Comparison of ENCODE assay signal across 21 cellular contexts in genomic region chr4:173153445-173153844, GRCh38. TPM values are rescaled to one million over a fixed set of nuclear protein-coding genes. Genes with fewer than 3 reads are reported as not detected.
A peak's percentile ranks its signal among the peaks of the same experiment; 100 is the strongest.
DNase-seq lines count a peak whose midpoint lies in the region; ATAC-seq, FAIRE-seq and TF ChIP-seq lines count a peak whose summit lies in the region.
"Had no signal": no experiment of that assay in that cellular context is flagged by ENCODE, and none has a peak within 500 bp of the region (broad histone marks: within the 10 kb centered on the region; RNA-seq: fewer than 3 reads in every experiment).

No MANE protein-coding gene starts in this region.

- peak; percentile 60 for ATAC-seq in GM18909 (IDR thresholded peaks at IDR 0.05; ENCODE audit: poor library complexity, unreplicated experiment)
- ATAC-seq in activated T-cell treated with anti-CD3 and anti-CD28 coated beads, Interleukin-2, amount 50 U/mL, for 72 hours (replicated peaks in 1 of 2) = no peak
- ATAC-seq in activated CD4-positive, alpha-beta T cell treated with anti-CD3 and anti-CD28 coated beads for 36 hours = no peak

- no peaks in the 10 kb centered on the region for H3K9me3 ChIP-seq in kidney (ENCODE audit: control insufficient read depth in 1 of 2, low read length in 2 of 2)
- H3K9me3 ChIP-seq: BE2C had no signal

- H3K4me3 Mint-ChIP-seq in activated T-cell treated with anti-CD3 and anti-CD28 coated beads, Interleukin-2, amount 50 U/mL, for 72 hours = no peak overlapping the region
- no peak overlapping the region for H3K4me3 Mint-ChIP-seq in activated CD4-positive, alpha-beta T cell treated with anti-CD3 and anti-CD28 coated beads for 36 hours
- H3K4me3 Mint-ChIP-seq: CD4-positive, CD25-positive, alpha-beta regulatory T cell; CD8-positive, alpha-beta memory T cell; H9 had no signal

- H3K36me3 Mint-ChIP-seq in activated T-cell treated with anti-CD3 and anti-CD28 coated beads, Interleukin-2, amount 50 U/mL, for 72 hours (ENCODE audit: insufficient read depth in 2 of 2) = no peaks in the 10 kb centered on the region
- H3K36me3 Mint-ChIP-seq in activated CD4-positive, alpha-beta T cell treated with anti-CD3 and anti-CD28 coated beads for 36 hours (ENCODE audit: low read depth) = no peaks in the 10 kb centered on the region
- H3K36me3 Mint-ChIP-seq: CD4-positive, CD25-positive, alpha-beta regulatory T cell; CD8-positive, alpha-beta memory T cell had no signal

- no peaks in the 10 kb centered on the region for H3K4me1 ChIP-seq in kidney (ENCODE audit: control insufficient read depth in 1 of 2, insufficient read depth in 1 of 2, low read depth in 1 of 2, low read length in 2 of 2)
- H3K4me1 ChIP-seq: BE2C had no signal

- CTCF ChIA-PET in activated CD4-positive, alpha-beta T cell treated with anti-CD3 and anti-CD28 coated beads for 36 hours (lab: Charles Lee) = no interaction called here

- H3K27ac Mint-ChIP-seq in activated T-cell treated with anti-CD3 and anti-CD28 coated beads, Interleukin-2, amount 50 U/mL, for 72 hours = no peak overlapping the region
- H3K27ac Mint-ChIP-seq in activated CD4-positive, alpha-beta T cell treated with anti-CD3 and anti-CD28 coated beads for 36 hours = no peak overlapping the region
- H3K27ac Mint-ChIP-seq: CD4-positive, CD25-positive, alpha-beta regulatory T cell; CD8-positive, alpha-beta memory T cell; H9 had no signal

- POLR2A ChIA-PET in activated CD4-positive, alpha-beta T cell treated with anti-CD3 and anti-CD28 coated beads for 36 hours (lab: Charles Lee) = interaction anchor here (0.6 kb wide), 1 partner anchor 85 kb away, joined by 4 read pairs; no protein-coding TSS in a partner anchor

- DNase-seq in ACHN (peak; percentile 16), RCC 7860 (ENCODE audit: low spot score) (no peak), kidney (no peak), H7 (no peak), NCI-H1436 (lab: John Stamatoyannopoulos, UW) (no peak)
- no peak for DNase-seq in activated T-cell treated with anti-CD3 and anti-CD28 coated beads, Interleukin-2, amount 50 U/mL, for 72 hours
- no peak for DNase-seq in activated CD4-positive, alpha-beta T cell treated with anti-CD3 and anti-CD28 coated beads for 36 hours
- DNase-seq: 8988T; BE2C; C1 segment of cervical spinal cord; CD4-positive, CD25-positive, alpha-beta regulatory T cell; CD8-positive, alpha-beta memory T cell; COR-L47; GDM1; GOT3; H9 had no signal

- FAIRE-seq in RCC 7860 (lab: Jason Lieb, UNC) (peak; percentile 66), kidney (lab: Jason Lieb, UNC) (peak; percentile 94)
- FAIRE-seq: GM12892, GM18507, GM19239 had no signal

- TF ChIP-seq CTCF in kidney (IDR thresholded peaks at IDR 0.05; ENCODE audit: borderline replicate concordance, extremely low read depth, insufficient read depth) = no peak

- H3K4me3 ChIP-seq in kidney (ENCODE audit: low read length in 2 of 2) (no peak overlapping the region), H7 (ENCODE audit: insufficient read depth, low read depth, low read length) (no peak overlapping the region)

- no peaks in the 10 kb centered on the region for H3K36me3 ChIP-seq in kidney (ENCODE audit: control insufficient read depth in 1 of 2, insufficient read depth in 2 of 2, low read length in 2 of 2)
- no peaks in the 10 kb centered on the region; the same call in 1 of the 2 replicates for H3K36me3 ChIP-seq in H7 (replicated peaks; ENCODE audit: control insufficient read depth, insufficient read depth, low read length)
- H3K36me3 ChIP-seq: BE2C had no signal

- H3K4me1 Mint-ChIP-seq in activated T-cell treated with anti-CD3 and anti-CD28 coated beads, Interleukin-2, amount 50 U/mL, for 72 hours (ENCODE audit: low read depth) = no peaks in the 10 kb centered on the region
- H3K4me1 Mint-ChIP-seq in activated CD4-positive, alpha-beta T cell treated with anti-CD3 and anti-CD28 coated beads for 36 hours = no peaks in the 10 kb centered on the region
- H3K4me1 Mint-ChIP-seq: CD8-positive, alpha-beta memory T cell; H9 had no signal

- intact Hi-C loops in kidney (cut with DNase I) = no loop called here
- intact Hi-C loops in activated CD4-positive, alpha-beta T cell treated with anti-CD3 and anti-CD28 coated beads for 36 hours (cut with DNase I, micrococcal nuclease) = no loop called here

- no peaks in the 10 kb centered on the region for H3K27me3 Mint-ChIP-seq in activated T-cell treated with anti-CD3 and anti-CD28 coated beads, Interleukin-2, amount 50 U/mL, for 72 hours (ENCODE audit: low read depth)
- no peaks in the 10 kb centered on the region for H3K27me3 Mint-ChIP-seq in activated CD4-positive, alpha-beta T cell treated with anti-CD3 and anti-CD28 coated beads for 36 hours
- H3K27me3 Mint-ChIP-seq: CD4-positive, CD25-positive, alpha-beta regulatory T cell had no signal

- no peak overlapping the region for H3K27ac ChIP-seq in kidney (ENCODE audit: low read depth in 2 of 2, low read length in 2 of 2)
- H3K27ac ChIP-seq: KMS-11 had no signal

- no peak overlapping the region for H3K9ac ChIP-seq in kidney (ENCODE audit: low read length in 2 of 2)
- H3K9ac ChIP-seq: KMS-11 had no signal

- in situ Hi-C loops in ACHN (cut with HindIII; ENCODE audit: low pct_ligation_motif_present, low pct_unique_long_range_greater_than_20kb, low sequenced_read_pairs) = no loop called here

- H3K9me3 Mint-ChIP-seq in activated T-cell treated with anti-CD3 and anti-CD28 coated beads, Interleukin-2, amount 50 U/mL, for 72 hours = no peaks in the 10 kb centered on the region
- H3K9me3 Mint-ChIP-seq in activated CD4-positive, alpha-beta T cell treated with anti-CD3 and anti-CD28 coated beads for 36 hours (ENCODE audit: low read depth) = no peaks in the 10 kb centered on the region
- H3K9me3 Mint-ChIP-seq: CD4-positive, CD25-positive, alpha-beta regulatory T cell; CD8-positive, alpha-beta memory T cell; H9 had no signal

- H3K27me3 ChIP-seq in H7 (ENCODE audit: control insufficient read depth, insufficient read depth, low read length) = no peaks in the 10 kb centered on the region

RNA-seq across cellular contexts. Expression of gene GALNT7, which starts 15.2 kb away (rescaled TPM):
- 25.6 TPM for total RNA-seq in kidney
- 3.8 TPM for polyA plus RNA-seq in kidney (ENCODE audit: insufficient read depth, low read depth, low replicate concordance)
- 10 to 100 TPM; 10.1 to 12.8 TPM for total RNA-seq in activated T-cell treated with anti-CD3 and anti-CD28 coated beads, Interleukin-2, amount 50 U/mL, for 72 hours
- 10 to 100 TPM; 11.4 to 15.1 TPM for total RNA-seq in activated CD4-positive, alpha-beta T cell treated with anti-CD3 and anti-CD28 coated beads for 36 hours
- 39.4 and 54.0 TPM in 2 replicates for total RNA-seq in H7 (2014; rRNA removed; shearing (Covaris generic))
